In the genomic region with DNA sequence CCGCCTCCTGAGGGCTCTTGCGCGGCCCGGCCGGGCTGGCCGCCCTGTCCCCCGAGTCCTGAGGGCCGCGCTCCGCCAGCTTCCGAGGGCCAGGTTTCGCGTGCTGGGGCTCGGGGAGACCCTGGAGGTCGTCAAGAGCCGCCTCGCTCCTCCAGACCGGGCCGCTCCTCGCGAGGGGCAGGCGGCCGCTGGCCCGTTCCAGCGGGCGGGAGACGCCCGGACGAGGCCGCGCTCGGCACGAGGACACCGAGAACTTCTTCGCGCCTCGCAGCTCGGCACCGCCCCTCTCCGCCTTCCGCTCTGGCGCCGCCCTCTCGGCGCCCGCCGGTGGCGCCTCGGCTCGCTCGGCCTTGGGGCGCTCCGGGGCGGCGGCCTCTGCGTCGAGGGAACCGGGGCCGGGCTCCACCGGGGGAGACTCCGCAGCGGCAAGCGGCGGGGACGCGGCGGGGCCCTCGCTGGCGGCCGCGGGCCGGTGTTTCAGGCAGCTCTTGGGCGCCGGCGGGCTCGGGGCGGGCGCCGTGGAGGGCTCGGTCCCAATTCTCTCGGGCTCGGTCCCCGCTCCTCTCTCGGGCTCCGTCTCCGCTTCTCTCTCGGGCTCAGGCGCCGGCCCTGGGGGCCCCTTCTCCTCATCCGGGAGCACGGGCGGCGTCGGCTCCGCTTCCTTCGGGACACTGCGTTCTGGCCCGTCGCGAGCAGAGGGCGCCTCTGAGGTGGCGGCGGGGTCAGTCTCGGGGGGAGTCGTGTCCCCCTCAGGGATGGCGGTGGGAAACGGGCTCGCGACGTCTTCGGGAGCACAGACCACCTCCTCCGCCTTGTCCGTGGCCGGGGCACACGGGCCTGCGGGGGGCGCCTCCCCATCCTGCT, we compare ENCODE assay signal across 8 cellular contexts.
A peak's percentile ranks its signal among the peaks of the same experiment; 100 is the strongest.
DNase-seq lines count a peak whose midpoint lies in the region; ATAC-seq, FAIRE-seq and TF ChIP-seq lines count a peak whose summit lies in the region.

No MANE protein-coding gene starts in this region.

- H3K9me3 ChIP-seq in K562 (replicated peaks; ENCODE audit: control insufficient read depth, insufficient read depth, low read depth, low read length) (no peaks in the 10 kb centered on the region), keratinocyte (ENCODE audit: control insufficient read depth, low read depth, low read length) (no peaks in the 10 kb centered on the region)

- H3K4me3 ChIP-seq in K562 (no peak overlapping the region), keratinocyte (ENCODE audit: control insufficient read depth in 2 of 3, extremely low read depth in 1 of 3, insufficient read depth in 2 of 3, low read depth in 1 of 3, low read length in 3 of 3) (peak overlapping the region in 2 of 3 experiments; percentile 22 to 34)

- DNase-seq in T-helper 9 cell (peak; percentile 45), K562 (ENCODE audit: extremely low read depth in 1 of 4, low spot score in 3 of 4) (no peak), keratinocyte (ENCODE audit: low read depth, low spot score) (no peak), NCI-H2107 treated with DMSO at 0.1 percent for 48 hours (lab: John Stamatoyannopoulos, UW; ENCODE audit: unreplicated experiment) (no peak), NCI-H1436 treated with DMSO at 0.1 percent for 48 hours (lab: John Stamatoyannopoulos, UW) (no peak)
- peak; percentile 25 to 59 for DNase-seq in stimulated activated CD4-positive, alpha-beta T cell treated with anti-CD3 and anti-CD28 coated beads, Interleukin-15, amount 100 ng/mL, for 48 hours (ENCODE audit: low read depth in 2 of 2)

- TF ChIP-seq CTCF in K562 (IDR thresholded peaks at IDR 0.05 in 2 of 3, conservative IDR thresholded peaks at IDR 0.05 in 1 of 3; ENCODE audit: insufficient read depth in 2 of 3, low read depth in 1 of 3, low read length in 3 of 3) (no peak), keratinocyte (optimal IDR thresholded peaks at IDR 0.05 in 1 of 3, IDR thresholded peaks at IDR 0.05 in 1 of 3, conservative IDR thresholded peaks at IDR 0.05 in 1 of 3; ENCODE audit: extremely low read depth in 1 of 3, insufficient read depth in 2 of 3, low read length in 3 of 3) (peak in 2 of 3 experiments; percentile 20 to 60)

- H3K9me1 ChIP-seq in K562 (ENCODE audit: control insufficient read depth, insufficient read depth, low read length), result no peaks in the 10 kb centered on the region
- no peaks in the 10 kb centered on the region for H3K9me1 ChIP-seq in keratinocyte (ENCODE audit: control insufficient read depth, extremely low read depth, insufficient read depth, low read length)

- H3K4me2 ChIP-seq in K562 (ENCODE audit: insufficient read depth, low read length), result no peak overlapping the region
- peak overlapping the region; percentile 54 for H3K4me2 ChIP-seq in keratinocyte (ENCODE audit: control insufficient read depth, extremely low read depth, insufficient read depth, low read depth, low read length)

- TF ChIP-seq EP300 in K562 (IDR thresholded peaks at IDR 0.05; ENCODE audit: low read length), result no peak

- H3K27me3 ChIP-seq in K562 (ENCODE audit: control insufficient read depth in 2 of 2, insufficient read depth in 2 of 2, low read length in 2 of 2), result peaks cover 2 to 18% of the 10 kb centered on the region in 2 experiments; a peak in 4 of 5 replicates
- peaks cover 5% of the 10 kb centered on the region for H3K27me3 ChIP-seq in keratinocyte (ENCODE audit: control insufficient read depth, extremely low read depth, insufficient read depth, low read length)

- no peak overlapping the region for H2AFZ ChIP-seq in K562 (ENCODE audit: low read depth, low read length)
- peak overlapping the region; percentile 26 for H2AFZ ChIP-seq in keratinocyte (ENCODE audit: control insufficient read depth, low read length)

- H3K9ac ChIP-seq in K562 (ENCODE audit: insufficient read depth in 1 of 2, low read depth in 2 of 2, low read length in 2 of 2), result no peak overlapping the region
- H3K9ac ChIP-seq in keratinocyte (ENCODE audit: control insufficient read depth, extremely low read depth, insufficient read depth, low read length), result no peak overlapping the region

- H3K79me2 ChIP-seq in K562 (ENCODE audit: control insufficient read depth, insufficient read depth, low read length), result no peaks in the 10 kb centered on the region
- H3K79me2 ChIP-seq in keratinocyte (ENCODE audit: control insufficient read depth, insufficient read depth, low read length), result no peaks in the 10 kb centered on the region

- intact Hi-C loops in K562 (cut with micrococcal nuclease), result no loop called here

- H3K4me1 ChIP-seq in K562 (replicated peaks in 1 of 2; ENCODE audit: control insufficient read depth in 2 of 2, insufficient read depth in 2 of 2, low read length in 2 of 2), result no peaks in the 10 kb centered on the region
- no peaks in the 10 kb centered on the region for H3K4me1 ChIP-seq in keratinocyte (ENCODE audit: control insufficient read depth, extremely low read depth, insufficient read depth, low read length)

- POLR2A ChIA-PET in K562 (lab: Yijun Ruan, JAX), result no interaction called here

- CTCF ChIA-PET in K562 (lab: Yijun Ruan, JAX; ENCODE audit: low intra/inter-chr PET ratio), result no interaction called here

- FAIRE-seq in K562 (lab: Jason Lieb, UNC) (no peak), keratinocyte (lab: Jason Lieb, UNC) (no peak)

- in situ Hi-C loops in K562 (cut with MboI), result no loop called here

- H3K27ac ChIP-seq in K562 (ENCODE audit: extremely low read depth, low read depth, low read length) (no peak overlapping the region), keratinocyte (ENCODE audit: control insufficient read depth, insufficient read depth, low read length) (no peak overlapping the region)

- 64% methylated on average over 22 of the region's 117 CpGs for WGBS in K562 (ENCODE audit: insufficient coverage, low coverage, missing lambda C conversion rate)

- no TSS peak for BruUV-seq in K562 (replicated peaks; lab: Mats Ljungman, UMichigan)

- ATAC-seq in K562 (no peak), HG03108 (IDR thresholded peaks at IDR 0.05; ENCODE audit: unreplicated experiment) (no peak), GM19023 (IDR thresholded peaks at IDR 0.05; ENCODE audit: unreplicated experiment) (no peak)

- no peaks in the 10 kb centered on the region for H4K20me1 ChIP-seq in K562 (replicated peaks; ENCODE audit: control insufficient read depth, insufficient read depth, low read length)
- no peaks in the 10 kb centered on the region for H4K20me1 ChIP-seq in keratinocyte (ENCODE audit: control insufficient read depth, extremely low read depth, insufficient read depth, low read length)

- no peaks in the 10 kb centered on the region for H3K36me3 ChIP-seq in K562 (ENCODE audit: control insufficient read depth, insufficient read depth, low read length)
- peaks cover 0 to 2% of the 10 kb centered on the region in 2 experiments for H3K36me3 ChIP-seq in keratinocyte (ENCODE audit: control insufficient read depth in 2 of 2, extremely low read depth in 1 of 2, insufficient read depth in 2 of 2, low read length in 2 of 2)

- TF ChIP-seq POLR2A in K562 (conservative IDR thresholded peaks at IDR 0.05), result no peak

- no peak for TF ChIP-seq RAD21 in K562 (CRISPR knock-in tag; conservative IDR thresholded peaks at IDR 0.05 in 1 of 2, IDR thresholded peaks at IDR 0.05 in 1 of 2)

- dilution Hi-C loops in keratinocyte (cut with MboI; ENCODE audit: extremely low pct_ligation_motif_present, low sequenced_read_pairs), result no loop called here

TF ChIP-seq in K562, 482 proteins besides CTCF, POLR2A, EP300 and RAD21:
- TF ChIP-seq FUS (optimal IDR thresholded peaks at IDR 0.05; ENCODE audit: low read depth, low read length) (no peak), CTCFL (IDR thresholded peaks at IDR 0.05; ENCODE audit: borderline replicate concordance, insufficient read depth, low read depth, low read length, poor library complexity, severe bottlenecking) (peak; percentile 5), SP1 (CRISPR knock-in tag; IDR thresholded peaks at IDR 0.05) (no peak), PYGO2 (tag; IDR thresholded peaks at IDR 0.05) (no peak), SETDB1 (IDR thresholded peaks at IDR 0.05; ENCODE audit: low read length) (no peak), THRAP3 (IDR thresholded peaks at IDR 0.05; ENCODE audit: borderline replicate concordance) (no peak)

Comparison
In these comparisons a context has a peak if more than half of its experiments do, and no peak if none do; other contexts are left out.
1. DNase-seq: peak in T-helper 9 cell (single experiment) and stimulated activated CD4-positive, alpha-beta T cell treated with anti-CD3 and anti-CD28 coated beads, Interleukin-15, amount 100 ng/mL, for 48 hours (2 of 2); none in K562 (0 of 4), keratinocyte (single experiment), NCI-H2107 treated with DMSO at 0.1 percent for 48 hours (single experiment) and NCI-H1436 treated with DMSO at 0.1 percent for 48 hours (single experiment).
2. CTCF ChIP-seq: peak in keratinocyte (2 of 3); none in K562 (0 of 3).